Comparison of ENCODE assay signal across 8 cellular contexts in genomic region chr4:91116861-91117260, GRCh38.
DNase-seq lines count a peak whose midpoint lies in the region; ATAC-seq, FAIRE-seq and TF ChIP-seq lines count a peak whose summit lies in the region.

No MANE protein-coding gene starts in this region.

- peak; percentile 35 for TF ChIP-seq CTCF in D721Med (IDR thresholded peaks at IDR 0.05; ENCODE audit: insufficient read depth, missing control alignments)

- DNase-seq in D721Med (ENCODE audit: insufficient read length, low spot score) (no peak), H4 (ENCODE audit: low spot score) (peak; percentile 46), OCI-M1 (lab: John Stamatoyannopoulos, UW) (peak; percentile 68), foreskin melanocyte (peak; percentile 10), GM19239 (ENCODE audit: insufficient read length, low spot score) (no peak)
- no peak for DNase-seq in stimulated activated CD4-positive, alpha-beta T cell treated with anti-CD3 and anti-CD28 coated beads, Interleukin-4, amount 100 ng/mL, for 1 hour

- ATAC-seq in GM19467 (IDR thresholded peaks at IDR 0.05; ENCODE audit: unreplicated experiment) = no peak
- ATAC-seq in HG02610 (IDR thresholded peaks at IDR 0.05; ENCODE audit: unreplicated experiment) = no peak

- peak; percentile 25 for FAIRE-seq in D721Med (lab: Jason Lieb, UNC)
- FAIRE-seq in GM19239 (lab: Jason Lieb, UNC) = no peak

Comparison
In these comparisons a context has a peak if more than half of its experiments do, and no peak if none do; other contexts are left out.
1. DNase-seq: peak in H4 (single experiment), OCI-M1 (single experiment) and foreskin melanocyte (single experiment); none in D721Med (single experiment), GM19239 (single experiment) and stimulated activated CD4-positive, alpha-beta T cell treated with anti-CD3 and anti-CD28 coated beads, Interleukin-4, amount 100 ng/mL, for 1 hour (single experiment).